ENCODE assay signal across 16 cellular contexts in the genomic region with DNA sequence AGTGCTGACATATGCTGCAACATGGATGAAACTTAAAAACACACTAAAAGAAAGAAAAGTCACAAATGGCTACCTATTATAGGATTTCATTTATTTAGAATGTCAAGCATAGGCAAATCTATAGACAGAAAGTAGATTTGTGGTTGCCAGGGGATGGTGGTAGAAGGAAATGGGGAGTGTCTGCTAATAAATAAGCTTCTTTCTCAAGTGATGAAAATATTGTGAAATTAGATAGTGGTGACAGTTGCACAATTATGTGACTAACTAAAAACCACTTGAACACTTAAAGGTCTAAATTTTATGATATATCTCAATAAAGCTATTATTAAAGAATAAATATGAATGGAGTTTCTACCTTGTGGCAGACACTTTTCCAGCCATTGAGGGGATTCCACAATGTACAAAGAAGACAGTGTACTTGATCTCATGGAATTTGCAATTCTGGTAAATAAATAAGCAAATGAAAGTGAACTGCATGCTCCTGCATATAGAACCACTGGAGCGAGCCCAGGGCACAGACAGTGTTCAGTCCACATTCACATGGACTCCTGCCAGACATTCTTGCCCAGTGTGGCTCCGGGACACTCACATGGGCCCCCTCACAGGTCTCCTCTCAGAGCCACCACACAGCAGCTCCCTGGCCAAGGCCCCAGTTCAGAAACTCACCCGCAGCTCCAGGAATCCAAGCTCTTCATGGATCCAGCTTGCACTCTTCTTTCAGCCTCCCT.
"Had no signal": no experiment of that assay in that cellular context is flagged by ENCODE, and none has a peak within 500 bp of the region (broad histone marks: within the 10 kb centered on the region; RNA-seq: fewer than 3 reads in every experiment).

No MANE protein-coding gene starts in this region.

- H3K36me3 ChIP-seq: breast epithelium, esophagus squamous epithelium, neural progenitor cell, pancreas, stomach, thoracic aorta had no signal

- H3K27ac ChIP-seq: breast epithelium, esophagus squamous epithelium, foreskin keratinocyte, neural progenitor cell, pancreas, stomach, thoracic aorta had no signal

- H3K27me3 ChIP-seq: breast epithelium, esophagus squamous epithelium, foreskin keratinocyte, neural progenitor cell, pancreas, stomach had no signal

- H3K4me1 ChIP-seq: breast epithelium, esophagus squamous epithelium, foreskin keratinocyte, pancreas, stomach had no signal

- H3K4me3 ChIP-seq: breast epithelium, esophagus squamous epithelium, neural progenitor cell, pancreas, stomach, thoracic aorta had no signal

- DNase-seq: activated CD4-positive, alpha-beta T cell treated with anti-CD3 and anti-CD28 coated beads, Interleukin-2, amount 50 U/mL, for 4 hours; activated CD4-positive, CD25-positive, alpha-beta regulatory T cell treated with anti-CD3 and anti-CD28 coated beads, Interleukin-2, amount 50 U/mL, for 72 hours; activated CD8-positive, alpha-beta memory T cell treated with anti-CD3 and anti-CD28 coated beads, Interleukin-2, amount 10 ng/mL, durations not matched to agents 7 days and 5 days; activated effector memory CD4-positive, alpha-beta T cell treated with anti-CD3 and anti-CD28 coated beads, Interleukin-2, amount 50 U/mL, for 16 hours; activated T-cell treated with anti-CD3 and anti-CD28 coated beads, Interleukin-2, amount 50 U/mL, for 4 hours; esophagus squamous epithelium; foreskin keratinocyte; head of caudate nucleus; mesendoderm; pancreas; retina; small intestine; stomach had no signal

- H3K9ac ChIP-seq: neural progenitor cell had no signal

- H3K9me3 ChIP-seq: breast epithelium, esophagus squamous epithelium, pancreas, stomach, thoracic aorta had no signal
